In the genomic region with DNA sequence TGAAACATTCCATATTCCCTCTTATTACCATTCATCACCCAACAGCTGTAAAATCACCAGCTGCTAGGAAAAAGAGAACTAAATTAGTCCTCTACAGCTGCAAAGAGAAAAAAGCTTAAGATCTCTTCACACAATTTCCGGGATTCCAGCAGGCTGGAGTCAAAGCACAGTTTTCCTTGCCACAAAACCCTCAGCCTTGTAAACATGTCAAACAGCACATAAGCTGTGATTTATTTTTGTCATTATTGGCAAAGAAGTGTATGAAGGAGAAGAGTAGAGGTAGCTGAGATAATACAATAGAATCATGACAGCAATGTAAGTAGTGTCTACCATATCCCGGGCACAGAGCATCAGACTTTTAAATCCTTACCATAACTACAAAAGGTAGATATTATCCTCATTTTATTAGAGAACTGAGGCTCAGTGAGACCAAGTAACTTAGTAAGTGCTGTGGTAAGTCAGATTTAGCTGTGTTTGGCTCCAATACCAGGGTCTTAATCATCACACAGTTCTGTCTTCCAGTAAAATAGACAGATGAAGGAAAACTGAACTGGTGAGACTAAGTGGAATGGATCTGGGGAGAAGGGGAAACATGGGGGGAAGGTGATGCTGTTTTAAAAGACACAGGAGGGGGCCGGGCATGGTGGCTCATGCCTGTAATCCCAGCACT, we compare ENCODE assay signal across 10 cellular contexts. TPM values are rescaled to one million over a fixed set of nuclear protein-coding genes. Genes with fewer than 3 reads are reported as not detected.
DNase-seq lines count a peak whose midpoint lies in the region; ATAC-seq and TF ChIP-seq lines count a peak whose summit lies in the region.
"Had no signal": no experiment of that assay in that cellular context is flagged by ENCODE, and none has a peak within 500 bp of the region (broad histone marks: within the 10 kb centered on the region; RNA-seq: fewer than 3 reads in every experiment).

No MANE protein-coding gene starts in this region.

- H3K27ac ChIP-seq in rectal smooth muscle tissue (ENCODE audit: low read depth, low read length) = peak overlapping the region; percentile 2

- intact Hi-C loops in lower leg skin (cut with DNase I; ENCODE audit: low total_unique reads) = no loop called here

- H3K4me1 ChIP-seq in rectal smooth muscle tissue (ENCODE audit: control insufficient read depth, insufficient read depth, low read length) = peaks cover 9% of the 10 kb centered on the region

- peaks cover 11 to 14% of the 10 kb centered on the region in 2 donors for H3K27me3 Mint-ChIP-seq in natural killer cell treated with Interleukin-12 subunit alpha and Interleukin-12 subunit beta and Interleukin-15 and Interleukin-18, amount 100 ng/mL, for 72 hours

- no peak overlapping the region for H3K4me3 Mint-ChIP-seq in natural killer cell treated with Interleukin-12 subunit alpha and Interleukin-12 subunit beta and Interleukin-15 and Interleukin-18, amount 100 ng/mL, for 72 hours

- DNase-seq in EL = peak; percentile 89
- DNase-seq in RPMI7951 (ENCODE audit: low read depth) = peak; percentile 83
- peak; percentile 86 for DNase-seq in fibroblast of the aortic adventitia (ENCODE audit: low read depth)
- no peak for DNase-seq in natural killer cell treated with Interleukin-12 subunit alpha and Interleukin-12 subunit beta and Interleukin-15 and Interleukin-18, amount 100 ng/mL, for 72 hours (ENCODE audit: low spot score)
- no peak for DNase-seq in SIG-M5 treated with dmso at 0.1 percent for 504 hours (lab: John Stamatoyannopoulos, UW; ENCODE audit: unreplicated experiment)
- no peak for DNase-seq in lower leg skin (ENCODE audit: low spot score in 2 of 2)
- DNase-seq: Caco-2 had no signal

- H3K9ac ChIP-seq in rectal smooth muscle tissue (ENCODE audit: low read length) = no peak overlapping the region

- H3K27me3 ChIP-seq in rectal smooth muscle tissue (ENCODE audit: control insufficient read depth, insufficient read depth, low read length) = no peaks in the 10 kb centered on the region

- ATAC-seq in natural killer cell treated with Interleukin-12 subunit alpha and Interleukin-12 subunit beta and Interleukin-15 and Interleukin-18, amount 100 ng/mL, for 72 hours = no peak
- ATAC-seq in HG03095 (IDR thresholded peaks at IDR 0.05; ENCODE audit: unreplicated experiment) = no peak

- H3K4me3 ChIP-seq in fibroblast of the aortic adventitia (ENCODE audit: low read depth, low read length) (no peak overlapping the region), rectal smooth muscle tissue (ENCODE audit: low read length) (no peak overlapping the region), lower leg skin (ENCODE audit: low read depth, poor library complexity, severe bottlenecking) (no peak overlapping the region)

- no peaks in the 10 kb centered on the region for H3K36me3 ChIP-seq in rectal smooth muscle tissue (ENCODE audit: control insufficient read depth, insufficient read depth, low read length)

- TF ChIP-seq POLR2A in lower leg skin (IDR thresholded peaks at IDR 0.05) = no peak

- WGBS in lower leg skin, 2 donors = 31 to 55% methylated on average over 3 of the region's 3 CpGs

- H3K4me1 Mint-ChIP-seq in natural killer cell treated with Interleukin-12 subunit alpha and Interleukin-12 subunit beta and Interleukin-15 and Interleukin-18, amount 100 ng/mL, for 72 hours (ENCODE audit: low read depth in 2 of 2) = no peaks in the 10 kb centered on the region

- no peak overlapping the region for H3K27ac Mint-ChIP-seq in natural killer cell treated with Interleukin-12 subunit alpha and Interleukin-12 subunit beta and Interleukin-15 and Interleukin-18, amount 100 ng/mL, for 72 hours

- TF ChIP-seq CTCF in fibroblast of the aortic adventitia (IDR thresholded peaks at IDR 0.05; ENCODE audit: insufficient read depth, low read length) (no peak), lower leg skin (IDR thresholded peaks at IDR 0.05) (no peak)

- no peaks in the 10 kb centered on the region for H3K36me3 Mint-ChIP-seq in natural killer cell treated with Interleukin-12 subunit alpha and Interleukin-12 subunit beta and Interleukin-15 and Interleukin-18, amount 100 ng/mL, for 72 hours

- no peaks in the 10 kb centered on the region for H3K9me3 Mint-ChIP-seq in natural killer cell treated with Interleukin-12 subunit alpha and Interleukin-12 subunit beta and Interleukin-15 and Interleukin-18, amount 100 ng/mL, for 72 hours

RNA-seq across cellular contexts. Expression of gene NTN4, which starts 57.3 kb away (rescaled TPM):
- 1.4 and 3.1 TPM in 2 replicates for total RNA-seq in RPMI7951 (2014; rRNA removed; shearing (Covaris generic))
- 8.7 and 71.8 TPM in 2 replicates for total RNA-seq in fibroblast of the aortic adventitia (ENCODE audit: low replicate concordance)
- not detected for total RNA-seq in natural killer cell treated with Interleukin-12 subunit alpha and Interleukin-12 subunit beta and Interleukin-15 and Interleukin-18, amount 100 ng/mL, for 72 hours
- total RNA-seq in lower leg skin = 10 to 100 TPM; 11.0 to 30.6 (median 16.8) TPM
- total RNA-seq: OCI-LY7 had no signal

Comparison
In these comparisons a context has a peak if more than half of its experiments do, and no peak if none do; other contexts are left out.
1. DNase-seq: peak in EL (single experiment), RPMI7951 (single experiment) and fibroblast of the aortic adventitia (single experiment); none in natural killer cell treated with Interleukin-12 subunit alpha and Interleukin-12 subunit beta and Interleukin-15 and Interleukin-18, amount 100 ng/mL, for 72 hours (single experiment), SIG-M5 treated with dmso at 0.1 percent for 504 hours (single experiment) and lower leg skin (0 of 2).